Comparison of ENCODE assay signal across 17 cellular contexts in the genomic region with DNA sequence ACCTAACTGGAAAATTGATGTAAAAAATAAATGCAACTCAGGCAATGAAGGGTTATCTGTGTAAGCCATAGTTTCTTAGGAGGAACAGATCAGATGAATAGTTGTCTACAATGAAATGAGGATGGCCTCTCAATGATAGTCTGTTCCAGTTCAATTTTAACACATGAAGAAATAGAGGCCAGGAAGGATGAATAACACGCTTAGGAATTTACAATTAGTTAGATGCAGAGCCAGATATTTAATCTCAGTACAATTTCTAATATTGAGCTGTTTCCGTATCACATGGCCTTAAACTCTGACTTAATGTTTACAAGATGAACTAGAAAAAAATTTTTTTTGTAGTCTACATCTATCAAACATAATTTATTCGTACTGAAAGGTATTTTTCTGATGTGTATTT.
DNase-seq lines count a peak whose midpoint lies in the region; ATAC-seq, FAIRE-seq and TF ChIP-seq lines count a peak whose summit lies in the region.
"Had no signal": no experiment of that assay in that cellular context is flagged by ENCODE, and none has a peak within 500 bp of the region (broad histone marks: within the 10 kb centered on the region; RNA-seq: fewer than 3 reads in every experiment).

No MANE protein-coding gene starts in this region.

- intact Hi-C loops in endothelial cell of umbilical vein (cut with micrococcal nuclease) (no loop called here), natural killer cell (cut with micrococcal nuclease) (no loop called here)

- peak overlapping the region; percentile 61 for H3K27ac ChIP-seq in endothelial cell of umbilical vein (ENCODE audit: insufficient read depth, low read depth, low read length)
- H3K27ac ChIP-seq: upper lobe of right lung had no signal

- FAIRE-seq in endothelial cell of umbilical vein (lab: Jason Lieb, UNC), result no peak

- H3K79me2 ChIP-seq in endothelial cell of umbilical vein (ENCODE audit: control insufficient read depth, insufficient read depth, low read length), result no peaks in the 10 kb centered on the region

- no peaks in the 10 kb centered on the region for H3K27me3 Mint-ChIP-seq in natural killer cell (ENCODE audit: low read depth in 2 of 2)
- H3K27me3 Mint-ChIP-seq: activated naive CD8-positive, alpha-beta T cell treated with anti-CD3 and anti-CD28 coated beads for 36 hours; B cell had no signal

- no peak for ATAC-seq in natural killer cell
- no peak for ATAC-seq in HG03520 (IDR thresholded peaks at IDR 0.05; ENCODE audit: unreplicated experiment)
- ATAC-seq: GM23338, right cardiac atrium, Right ventricle myocardium inferior, upper lobe of right lung had no signal

- H3K9ac ChIP-seq in endothelial cell of umbilical vein (replicated peaks; ENCODE audit: extremely low read depth, insufficient read depth, low read length), result peak overlapping the region; percentile 23

- TF ChIP-seq POLR2A in endothelial cell of umbilical vein (IDR thresholded peaks at IDR 0.05; ENCODE audit: low read depth, low read length), result no peak

- H3K4me3 Mint-ChIP-seq in natural killer cell, result no peak overlapping the region
- H3K4me3 Mint-ChIP-seq: activated naive CD8-positive, alpha-beta T cell treated with anti-CD3 and anti-CD28 coated beads for 36 hours; B cell; GM23338 had no signal

- POLR2A ChIA-PET in endothelial cell of umbilical vein (lab: Charles Lee), result interaction anchor here (0.9 kb wide), 1 partner anchor 8 kb away, joined by 3 read pairs; no protein-coding TSS in a partner anchor

- peaks cover 25% of the 10 kb centered on the region for H3K4me1 ChIP-seq in endothelial cell of umbilical vein (ENCODE audit: control insufficient read depth, extremely low read depth, insufficient read depth, low read length)
- H3K4me1 ChIP-seq: upper lobe of right lung had no signal

- H3K27me3 ChIP-seq in endothelial cell of umbilical vein (ENCODE audit: control insufficient read depth in 2 of 2, insufficient read depth in 2 of 2, low read length in 2 of 2), result no peaks in the 10 kb centered on the region
- H3K27me3 ChIP-seq: upper lobe of right lung had no signal

- H3K27ac Mint-ChIP-seq in natural killer cell, result no peak overlapping the region
- H3K27ac Mint-ChIP-seq: activated naive CD8-positive, alpha-beta T cell treated with anti-CD3 and anti-CD28 coated beads for 36 hours; B cell; GM23338 had no signal

- no peaks in the 10 kb centered on the region for H3K9me3 ChIP-seq in endothelial cell of umbilical vein (replicated peaks; ENCODE audit: control insufficient read depth, insufficient read depth, low read length)
- H3K9me3 ChIP-seq: upper lobe of right lung had no signal

- dilution Hi-C loops in endothelial cell of umbilical vein (cut with MboI; ENCODE audit: extremely low pct_ligation_motif_present, low sequenced_read_pairs), result no loop called here

- H4K20me1 ChIP-seq in endothelial cell of umbilical vein (replicated peaks; ENCODE audit: control insufficient read depth, extremely low read depth, insufficient read depth, low read length), result no peaks in the 10 kb centered on the region

- H3K4me3 ChIP-seq in endothelial cell of umbilical vein (replicated peaks in 1 of 3; ENCODE audit: insufficient read depth in 1 of 3, low read depth in 1 of 3, low read length in 3 of 3), result no peak overlapping the region
- H3K4me3 ChIP-seq: GM23338, upper lobe of right lung had no signal

- no TSS peak for BruUV-seq in endothelial cell of umbilical vein (replicated peaks; lab: Mats Ljungman, UMichigan)

- no peaks in the 10 kb centered on the region for H3K9me3 Mint-ChIP-seq in natural killer cell
- H3K9me3 Mint-ChIP-seq: activated naive CD8-positive, alpha-beta T cell treated with anti-CD3 and anti-CD28 coated beads for 36 hours; GM23338 had no signal

- H3K4me1 Mint-ChIP-seq in natural killer cell, result peaks cover 0 to 4% of the 10 kb centered on the region in 2 donors
- H3K4me1 Mint-ChIP-seq: B cell, GM23338 had no signal

- H3K36me3 Mint-ChIP-seq in natural killer cell, result peaks cover 1% of the 10 kb centered on the region

- TF ChIP-seq CTCF in AG09319 (IDR thresholded peaks at IDR 0.05; ENCODE audit: low read depth, low read length) (no peak), endothelial cell of umbilical vein (IDR thresholded peaks at IDR 0.05; ENCODE audit: extremely low read depth in 1 of 2, insufficient read depth in 1 of 2, low read depth in 1 of 2, low read length in 2 of 2) (no peak), natural killer cell (IDR thresholded peaks at IDR 0.05) (no peak)

- CTCF ChIA-PET in endothelial cell of umbilical vein (lab: Charles Lee), result interaction anchor here (0.7 to 3.4 kb wide), 10 partner anchors 8 to 504 kb away, joined by 3 to 14 read pairs (median 3); no protein-coding TSS in a partner anchor

- peak overlapping the region; percentile 4 for H3K4me2 ChIP-seq in endothelial cell of umbilical vein (ENCODE audit: insufficient read depth, low read length)
- H3K4me2 ChIP-seq: GM23338 had no signal

- H3K36me3 ChIP-seq in endothelial cell of umbilical vein (ENCODE audit: control insufficient read depth in 2 of 2, extremely low read depth in 1 of 2, insufficient read depth in 2 of 2, low read length in 2 of 2), result peaks cover 4 to 5% of the 10 kb centered on the region in 2 experiments

- H2AFZ ChIP-seq in endothelial cell of umbilical vein (ENCODE audit: low read depth, low read length), result no peak overlapping the region
- H2AFZ ChIP-seq: GM23338 had no signal

- DNase-seq in AG09319 (ENCODE audit: extremely low read depth, low read depth) (peak; percentile 5), M059J (ENCODE audit: low read depth) (peak; percentile 32), endothelial cell of umbilical vein (ENCODE audit: low read depth, low spot score) (peak; percentile 55), myocyte (ENCODE audit: low read depth) (peak; percentile 15), natural killer cell (no peak), kidney glomerular epithelial cell (lab: John Stamatoyannopoulos, UW) (no peak), NCI-H1436 treated with DMSO at 0.1 percent for 48 hours (lab: John Stamatoyannopoulos, UW) (no peak)
- DNase-seq: activated CD4-positive, alpha-beta T cell treated with anti-CD3 and anti-CD28 coated beads for 1 hour; activated naive CD8-positive, alpha-beta T cell treated with anti-CD3 and anti-CD28 coated beads for 36 hours; cerebellar nuclear complex; NCI-H2171; right cardiac atrium; upper lobe of right lung had no signal

- H3K9me1 ChIP-seq in endothelial cell of umbilical vein (replicated peaks; ENCODE audit: control insufficient read depth, extremely low read depth, insufficient read depth, low read length), result no peaks in the 10 kb centered on the region

TF ChIP-seq in endothelial cell of umbilical vein, 7 proteins besides CTCF, POLR2A, EP300 and RAD21:
- TF ChIP-seq POLR2AphosphoS5 (IDR thresholded peaks at IDR 0.05; ENCODE audit: insufficient read depth, low read depth, low read length) (no peak), JUN (IDR thresholded peaks at IDR 0.05; ENCODE audit: borderline replicate concordance, insufficient read depth, insufficient read length, low read depth) (peak; percentile 6), GATA2 (IDR thresholded peaks at IDR 0.05; ENCODE audit: insufficient read depth, insufficient read length, low read depth, low read length) (peak; percentile 59), FOS (IDR thresholded peaks at IDR 0.05; ENCODE audit: borderline replicate concordance, insufficient read depth, low read length) (peak; percentile 52)

Comparison
In these comparisons a context has a peak if more than half of its experiments do, and no peak if none do; other contexts are left out.
1. DNase-seq: peak in AG09319 (single experiment), M059J (single experiment), endothelial cell of umbilical vein (single experiment) and myocyte (single experiment); none in natural killer cell (single experiment), kidney glomerular epithelial cell (single experiment) and NCI-H1436 treated with DMSO at 0.1 percent for 48 hours (single experiment).